Comparison of ENCODE assay signal across 10 cellular contexts in the genomic region with DNA sequence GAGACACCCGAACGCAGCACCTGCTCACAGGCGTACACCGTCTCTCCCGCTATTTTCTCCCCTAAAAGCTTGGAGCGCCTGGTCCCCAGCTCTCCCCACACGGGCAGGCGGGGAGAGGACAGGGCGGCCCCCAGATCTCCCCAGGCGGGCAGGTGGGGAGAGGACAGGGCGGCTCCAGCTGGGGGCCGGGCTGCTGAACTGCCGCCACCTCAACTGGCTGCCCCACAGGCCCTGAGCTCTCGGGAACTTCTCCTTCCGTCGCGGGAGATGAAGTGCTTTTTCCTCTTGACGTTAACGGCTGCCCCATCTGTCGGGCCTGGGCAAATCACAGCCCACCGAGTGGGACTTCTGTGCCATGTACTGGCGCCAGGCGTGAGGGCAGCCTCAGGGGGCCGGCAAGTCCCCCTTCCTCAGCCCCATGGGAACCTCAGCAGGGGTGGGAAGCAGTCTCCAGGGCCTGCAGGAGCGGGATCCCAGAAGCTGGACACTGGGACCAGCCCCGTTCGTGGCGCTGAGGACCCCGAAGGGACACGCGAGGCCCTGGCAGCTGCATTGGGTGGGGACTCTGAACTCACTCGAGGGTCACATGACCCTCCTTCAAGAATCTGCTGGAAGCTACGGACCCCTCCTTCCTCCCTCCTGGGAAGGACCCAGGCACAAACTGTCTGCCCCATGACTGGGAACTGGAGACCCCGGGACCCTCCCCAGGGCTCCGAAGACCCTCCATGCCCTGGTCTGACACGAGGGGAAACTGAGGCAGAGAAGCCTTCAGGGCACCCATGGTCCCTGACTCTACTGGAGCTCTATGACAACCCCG. TPM values are rescaled to one million over a fixed set of nuclear protein-coding genes. Genes with fewer than 3 reads are reported as not detected.
DNase-seq lines count a peak whose midpoint lies in the region; ATAC-seq and TF ChIP-seq lines count a peak whose summit lies in the region.
"Had no signal": no experiment of that assay in that cellular context is flagged by ENCODE, and none has a peak within 500 bp of the region (broad histone marks: within the 10 kb centered on the region; RNA-seq: fewer than 3 reads in every experiment).

No MANE protein-coding gene starts in this region.

- no peaks in the 10 kb centered on the region for H3K36me3 ChIP-seq in HEK293 (ENCODE audit: control insufficient read depth in 2 of 2, insufficient read depth in 1 of 2, low read length in 2 of 2)
- H3K36me3 ChIP-seq in esophagus (ENCODE audit: control insufficient read depth in 2 of 2, insufficient read depth in 2 of 2, low read length in 1 of 2): no peaks in the 10 kb centered on the region
- no peaks in the 10 kb centered on the region for H3K36me3 ChIP-seq in psoas muscle (ENCODE audit: insufficient read depth in 1 of 2, low read depth in 1 of 2)

- peaks cover 0 to 11% of the 10 kb centered on the region in 2 donors for H3K27me3 ChIP-seq in esophagus (ENCODE audit: control insufficient read depth in 1 of 2, insufficient read depth in 2 of 2, low read length in 2 of 2)
- peaks cover 0 to 46% (median 3%) of the 10 kb centered on the region in 3 donors for H3K27me3 ChIP-seq in psoas muscle (ENCODE audit: insufficient read depth in 3 of 3, low read length in 2 of 3)

- no peak for TF ChIP-seq CTCF in HEK293 (tag by site-specific recombination; IDR thresholded peaks at IDR 0.05)
- no peak for TF ChIP-seq CTCF in psoas muscle (IDR thresholded peaks at IDR 0.05)

- CTCF ChIA-PET in HEK293 (lab: Yijun Ruan, JAX): interaction anchor here (0.6 to 1.3 kb wide), 3 partner anchors 12 to 25 kb away, joined by 3 to 5 read pairs (median 3); no protein-coding TSS in a partner anchor

- ATAC-seq in psoas muscle: peak in 1 of 4 donors; percentile 18
- ATAC-seq in HG02840 (IDR thresholded peaks at IDR 0.05; ENCODE audit: low FRiP score, unreplicated experiment): no peak
- no peak for ATAC-seq in GM21825 (IDR thresholded peaks at IDR 0.05; ENCODE audit: unreplicated experiment)

- intact Hi-C loops in psoas muscle (cut with DNase I): no loop called here

- peak; percentile 43 for DNase-seq in NCI-H524 treated with DMSO at 0.1 percent for 48 hours (lab: John Stamatoyannopoulos, UW)
- peak; percentile 18 to 60 for DNase-seq in psoas muscle
- no peak for DNase-seq in germinal center (ENCODE audit: low spot score)
- no peak for DNase-seq in GOT3 (lab: John Stamatoyannopoulos, UW)

- WGBS in esophagus, 2 donors: 54 to 57% methylated on average over 37 of the region's 37 CpGs
- WGBS in psoas muscle, 3 donors: 39 to 42% (median 41%) methylated on average over 30 to 37 of the region's 37 CpGs

- H3K9me3 ChIP-seq in HEK293 (ENCODE audit: control insufficient read depth, insufficient read depth, low read depth, low read length) (no peaks in the 10 kb centered on the region), esophagus (ENCODE audit: control insufficient read depth in 2 of 2, insufficient read depth in 1 of 2, low read depth in 1 of 2, low read length in 1 of 2) (no peaks in the 10 kb centered on the region), psoas muscle (no peaks in the 10 kb centered on the region)

- no peak overlapping the region for H3K27ac ChIP-seq in HEK293 (ENCODE audit: extremely low read depth, low read depth, low read length)
- peak overlapping the region; percentile 35 to 65 for H3K27ac ChIP-seq in esophagus (ENCODE audit: low read depth in 2 of 2, low read length in 1 of 2)
- H3K27ac ChIP-seq in psoas muscle: peak overlapping the region; percentile 76
- H3K27ac ChIP-seq: VCaP had no signal

- H3K4me3 ChIP-seq in HEK293 (ENCODE audit: low read depth, low read length) (no peak overlapping the region), esophagus (ENCODE audit: low read depth in 1 of 2, low read length in 2 of 2) (no peak overlapping the region), psoas muscle (peak overlapping the region; percentile 70)

- H3K4me1 ChIP-seq in HEK293 (ENCODE audit: control insufficient read depth, insufficient read depth, low read length): no peaks in the 10 kb centered on the region
- no peaks in the 10 kb centered on the region for H3K4me1 ChIP-seq in esophagus (ENCODE audit: control insufficient read depth in 2 of 2, insufficient read depth in 2 of 2, low read length in 1 of 2)
- no peaks in the 10 kb centered on the region for H3K4me1 ChIP-seq in psoas muscle

- POLR2A ChIA-PET in HEK293 (lab: Yijun Ruan, JAX): no interaction called here

TF ChIP-seq in HEK293, 187 proteins besides CTCF, POLR2A, EP300 and RAD21:
- TF ChIP-seq, protein P1, sequence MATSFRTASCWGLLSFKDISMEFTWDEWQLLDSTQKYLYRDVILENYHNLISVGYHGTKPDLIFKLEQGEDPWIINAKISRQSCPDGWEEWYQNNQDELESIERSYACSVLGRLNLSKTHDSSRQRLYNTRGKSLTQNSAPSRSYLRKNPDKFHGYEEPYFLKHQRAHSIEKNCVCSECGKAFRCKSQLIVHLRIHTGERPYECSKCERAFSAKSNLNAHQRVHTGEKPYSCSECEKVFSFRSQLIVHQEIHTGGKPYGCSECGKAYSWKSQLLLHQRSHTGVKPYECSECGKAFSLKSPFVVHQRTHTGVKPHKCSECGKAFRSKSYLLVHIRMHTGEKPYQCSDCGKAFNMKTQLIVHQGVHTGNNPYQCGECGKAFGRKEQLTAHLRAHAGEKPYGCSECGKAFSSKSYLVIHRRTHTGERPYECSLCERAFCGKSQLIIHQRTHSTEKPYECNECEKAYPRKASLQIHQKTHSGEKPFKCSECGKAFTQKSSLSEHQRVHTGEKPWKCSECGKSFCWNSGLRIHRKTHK (tag by site-specific recombination; IDR thresholded peaks at IDR 0.05): no peak
- TF ChIP-seq ZNF600 (tag by site-specific recombination; IDR thresholded peaks at IDR 0.05): 0 out of 2 replicates have a peak, but pooled peaks have one; percentile 22
TF ChIP-seq in HEK293: peak in this region for 1.

RNA-seq across cellular contexts. Expression of a gene that starts 5.7 kb away (rescaled TPM):
- polyA plus RNA-seq in esophagus (10 to 100 TPM; 34.5 to 43.2 TPM), psoas muscle (10 to 100 TPM; 34.7 to 73.4 (median 48.4) TPM)
- total RNA-seq in psoas muscle: 10 to 100 TPM; 47.0 to 55.3 (median 48.8) TPM

RNA-seq across cellular contexts. Expression of a gene that starts 30.3 kb away (rescaled TPM):
- polyA plus RNA-seq in esophagus (100 to 1,000 TPM in 1 of 2 donors, 10 to 100 TPM in 1; 90.7 to 100 TPM), psoas muscle (10 to 100 TPM; 25.9 to 66.5 (median 46.8) TPM)
- 10 to 100 TPM; 15.5 to 46.3 (median 31.5) TPM for total RNA-seq in psoas muscle

RNA-seq across cellular contexts. Expression of a gene that starts 55.4 kb away (rescaled TPM):
- polyA plus RNA-seq in esophagus (1 to 10 TPM; 1.6 to 2.5 TPM), psoas muscle (1 to 10 TPM; 2.2 to 5.3 (median 3.5) TPM)
- total RNA-seq in psoas muscle: 1 to 10 TPM; 1.4 to 2.7 (median 2.3) TPM
- total RNA-seq: myocyte had no signal

Comparison
In these comparisons a context has a peak if more than half of its experiments do, and no peak if none do; other contexts are left out.
1. DNase-seq: peak in NCI-H524 treated with DMSO at 0.1 percent for 48 hours (single experiment) and psoas muscle (2 of 2); none in germinal center (single experiment) and GOT3 (single experiment).